15 cellular contexts compared by ENCODE assay signal in genomic region chr2:207041753-207042152, GRCh38.
DNase-seq lines count a peak whose midpoint lies in the region; ATAC-seq and TF ChIP-seq lines count a peak whose summit lies in the region.
"Had no signal": no experiment of that assay in that cellular context is flagged by ENCODE, and none has a peak within 500 bp of the region (broad histone marks: within the 10 kb centered on the region; RNA-seq: fewer than 3 reads in every experiment).

No MANE protein-coding gene starts in this region.

- peaks cover 58% of the 10 kb centered on the region for H3K4me1 Mint-ChIP-seq in brain
- peaks cover 8% of the 10 kb centered on the region for H3K4me1 Mint-ChIP-seq in activated T-helper 2 cell treated with anti-CD3 and anti-CD28 coated beads, Interferon-gamma antibody, Interleukin-2, Interleukin-4, amounts not matched to agents 10 μg/mL and 5 μg/mL and 100 μg/mL, durations not matched to agents 14 hours and 24 hours and 36 hours (ENCODE audit: low read depth)

- H3K27me3 Mint-ChIP-seq in brain, result peaks cover 9% of the 10 kb centered on the region
- H3K27me3 Mint-ChIP-seq in activated T-helper 2 cell treated with anti-CD3 and anti-CD28 coated beads, Interferon-gamma antibody, Interleukin-2, Interleukin-4, amounts not matched to agents 10 μg/mL and 5 μg/mL and 100 μg/mL, durations not matched to agents 14 hours and 24 hours and 36 hours (ENCODE audit: low read depth), result peaks cover 23% of the 10 kb centered on the region

- peak overlapping the region; percentile 9; the same call in 1 of the 2 replicates for H3K4me3 ChIP-seq in MG63
- peak overlapping the region; percentile 33 for H3K4me3 ChIP-seq in suprapubic skin

- H3K27me3 ChIP-seq in MG63 (no peaks in the 10 kb centered on the region), suprapubic skin (no peaks in the 10 kb centered on the region)

- H3K9me3 Mint-ChIP-seq in brain, result peaks cover 0 to 3% (median 0%) of the 10 kb centered on the region in 5 experiments
- no peaks in the 10 kb centered on the region for H3K9me3 Mint-ChIP-seq in activated T-helper 2 cell treated with anti-CD3 and anti-CD28 coated beads, Interferon-gamma antibody, Interleukin-2, Interleukin-4, amounts not matched to agents 10 μg/mL and 5 μg/mL and 100 μg/mL, durations not matched to agents 14 hours and 24 hours and 36 hours
- H3K9me3 Mint-ChIP-seq: central memory CD8-positive, alpha-beta T cell; effector memory CD8-positive, alpha-beta T cell; neural crest cell had no signal

- intact Hi-C loops in activated T-helper 2 cell treated with anti-CD3 and anti-CD28 coated beads, Interferon-gamma antibody, Interleukin-2, Interleukin-4, amounts not matched to agents 10 μg/mL and 5 μg/mL and 100 μg/mL, durations not matched to agents 14 hours and 24 hours and 36 hours (cut with micrococcal nuclease), result loop anchor here (10.0 kb wide), 1 partner anchor 183 kb away; no protein-coding TSS in a partner anchor

- H3K9me3 ChIP-seq in MG63 (no peaks in the 10 kb centered on the region), suprapubic skin (no peaks in the 10 kb centered on the region)

- peaks cover 15% of the 10 kb centered on the region for H3K4me1 ChIP-seq in suprapubic skin

- no peak for TF ChIP-seq EP300 in suprapubic skin (IDR thresholded peaks at IDR 0.05)

- H3K27ac Mint-ChIP-seq in brain, result peak overlapping the region in 3 of 5 experiments; percentile 1 to 91 (median 39)
- no peak overlapping the region for H3K27ac Mint-ChIP-seq in activated T-helper 2 cell treated with anti-CD3 and anti-CD28 coated beads, Interferon-gamma antibody, Interleukin-2, Interleukin-4, amounts not matched to agents 10 μg/mL and 5 μg/mL and 100 μg/mL, durations not matched to agents 14 hours and 24 hours and 36 hours
- H3K27ac Mint-ChIP-seq: effector memory CD8-positive, alpha-beta T cell had no signal

- TF ChIP-seq CTCF in brain (conservative IDR thresholded peaks at IDR 0.05), result no peak
- TF ChIP-seq CTCF in suprapubic skin (IDR thresholded peaks at IDR 0.05), result no peak

- peak overlapping the region; percentile 34 for H3K27ac ChIP-seq in suprapubic skin
- H3K27ac ChIP-seq: KMS-11 had no signal

- TF ChIP-seq POLR2A in suprapubic skin (IDR thresholded peaks at IDR 0.05), result no peak

- ATAC-seq in GM19351 (IDR thresholded peaks at IDR 0.05; ENCODE audit: unreplicated experiment) (no peak), GM21447 (IDR thresholded peaks at IDR 0.05; ENCODE audit: unreplicated experiment) (no peak)
- ATAC-seq: effector memory CD8-positive, alpha-beta T cell had no signal

- WGBS in suprapubic skin, result 44% methylated on average over 5 of the region's 5 CpGs

- H3K36me3 Mint-ChIP-seq in brain, result no peaks in the 10 kb centered on the region
- H3K36me3 Mint-ChIP-seq in activated T-helper 2 cell treated with anti-CD3 and anti-CD28 coated beads, Interferon-gamma antibody, Interleukin-2, Interleukin-4, amounts not matched to agents 10 μg/mL and 5 μg/mL and 100 μg/mL, durations not matched to agents 14 hours and 24 hours and 36 hours (ENCODE audit: low read depth), result no peaks in the 10 kb centered on the region

- H3K36me3 ChIP-seq in MG63, result no peaks in the 10 kb centered on the region
- no peaks in the 10 kb centered on the region for H3K36me3 ChIP-seq in suprapubic skin

- peak overlapping the region in 3 of 5 experiments; percentile 5 to 52 (median 10) for H3K4me3 Mint-ChIP-seq in brain
- no peak overlapping the region for H3K4me3 Mint-ChIP-seq in activated T-helper 2 cell treated with anti-CD3 and anti-CD28 coated beads, Interferon-gamma antibody, Interleukin-2, Interleukin-4, amounts not matched to agents 10 μg/mL and 5 μg/mL and 100 μg/mL, durations not matched to agents 14 hours and 24 hours and 36 hours (ENCODE audit: low read depth)
- H3K4me3 Mint-ChIP-seq: central memory CD8-positive, alpha-beta T cell; effector memory CD8-positive, alpha-beta T cell had no signal

- DNase-seq in MG63 (no peak), medulla oblongata (ENCODE audit: extremely low spot score) (peak; percentile 40), suprapubic skin (ENCODE audit: low spot score in 2 of 2) (no peak)
- no peak for DNase-seq in activated T-helper 2 cell treated with anti-CD3 and anti-CD28 coated beads, Interferon-gamma antibody, Interleukin-2, Interleukin-4, amounts not matched to agents 10 μg/mL and 5 μg/mL and 100 μg/mL, durations not matched to agents 14 hours and 24 hours and 36 hours (ENCODE audit: low spot score)
- DNase-seq: activated CD4-positive, alpha-beta T cell treated with anti-CD3 and anti-CD28 coated beads for 4 hours; AML-193; effector memory CD8-positive, alpha-beta T cell; GOT3; NCI-H1048 had no signal
